Comparison of ENCODE assay signal across 21 cellular contexts in genomic region chr2:108978709-108979111, GRCh38. TPM values are rescaled to one million over a fixed set of nuclear protein-coding genes. Genes with fewer than 3 reads are reported as not detected.
DNase-seq lines count a peak whose midpoint lies in the region; ATAC-seq, FAIRE-seq and TF ChIP-seq lines count a peak whose summit lies in the region.
"Had no signal": no experiment of that assay in that cellular context is flagged by ENCODE, and none has a peak within 500 bp of the region (broad histone marks: within the 10 kb centered on the region; RNA-seq: fewer than 3 reads in every experiment).

No MANE protein-coding gene starts in this region.

- no peak overlapping the region for H3K4me3 ChIP-seq in endothelial cell of umbilical vein (replicated peaks in 1 of 3; ENCODE audit: insufficient read depth in 1 of 3, low read depth in 1 of 3, low read length in 3 of 3)
- no peak overlapping the region for H3K4me3 ChIP-seq in naive thymus-derived CD4-positive, alpha-beta T cell (ENCODE audit: low read length)
- no peak overlapping the region for H3K4me3 ChIP-seq in mammary epithelial cell (replicated peaks in 1 of 3; ENCODE audit: insufficient read depth in 1 of 3, low read depth in 2 of 3, low read length in 3 of 3)
- H3K4me3 ChIP-seq: esophagus squamous epithelium, sigmoid colon, uterus had no signal

- H3K36me3 ChIP-seq in endothelial cell of umbilical vein (ENCODE audit: control insufficient read depth in 2 of 2, extremely low read depth in 1 of 2, insufficient read depth in 2 of 2, low read length in 2 of 2) (no peaks in the 10 kb centered on the region), mammary epithelial cell (ENCODE audit: insufficient read depth, low read length) (no peaks in the 10 kb centered on the region)
- peaks cover 0 to 20% (median 0%) of the 10 kb centered on the region in 3 experiments for H3K36me3 ChIP-seq in naive thymus-derived CD4-positive, alpha-beta T cell (ENCODE audit: control insufficient read depth in 2 of 3, insufficient read depth in 3 of 3, low read length in 3 of 3)
- H3K36me3 ChIP-seq: esophagus squamous epithelium, sigmoid colon, uterus had no signal

- H3K79me2 ChIP-seq in endothelial cell of umbilical vein (ENCODE audit: control insufficient read depth, insufficient read depth, low read length) = no peaks in the 10 kb centered on the region
- H3K79me2 ChIP-seq in mammary epithelial cell (ENCODE audit: insufficient read depth, low read length) = no peaks in the 10 kb centered on the region

- no peak for ATAC-seq in naive thymus-derived CD4-positive, alpha-beta T cell
- ATAC-seq in GM21786 (IDR thresholded peaks at IDR 0.05; ENCODE audit: unreplicated experiment) = no peak
- ATAC-seq: left ventricle myocardium superior, T-cell, WTC11 had no signal

- no peak overlapping the region for H3K9ac ChIP-seq in endothelial cell of umbilical vein (replicated peaks; ENCODE audit: extremely low read depth, insufficient read depth, low read length)
- no peak overlapping the region for H3K9ac ChIP-seq in mammary epithelial cell (ENCODE audit: insufficient read depth, low read length)

- H3K9me3 Mint-ChIP-seq in naive thymus-derived CD4-positive, alpha-beta T cell = no peaks in the 10 kb centered on the region
- H3K9me3 Mint-ChIP-seq: T-cell, WTC11 had no signal

- FAIRE-seq in endothelial cell of umbilical vein (lab: Jason Lieb, UNC) = no peak

- H3K4me1 ChIP-seq in endothelial cell of umbilical vein (ENCODE audit: control insufficient read depth, extremely low read depth, insufficient read depth, low read length) (no peaks in the 10 kb centered on the region), mammary epithelial cell (ENCODE audit: insufficient read depth, low read length) (no peaks in the 10 kb centered on the region)
- H3K4me1 ChIP-seq in naive thymus-derived CD4-positive, alpha-beta T cell (ENCODE audit: control insufficient read depth in 2 of 2, insufficient read depth in 2 of 2, low read length in 2 of 2) = peaks cover 0 to 45% of the 10 kb centered on the region in 2 donors
- H3K4me1 ChIP-seq: uterus had no signal

- H3K27me3 Mint-ChIP-seq in naive thymus-derived CD4-positive, alpha-beta T cell = no peaks in the 10 kb centered on the region
- H3K27me3 Mint-ChIP-seq: T-cell had no signal

- H3K9me1 ChIP-seq in endothelial cell of umbilical vein (replicated peaks; ENCODE audit: control insufficient read depth, extremely low read depth, insufficient read depth, low read length) = no peaks in the 10 kb centered on the region

- H3K36me3 Mint-ChIP-seq in naive thymus-derived CD4-positive, alpha-beta T cell = peaks cover 0 to 37% (median 15%) of the 10 kb centered on the region in 5 donors
- H3K36me3 Mint-ChIP-seq: WTC11 had no signal

- H2AFZ ChIP-seq in endothelial cell of umbilical vein (ENCODE audit: low read depth, low read length) = no peak overlapping the region
- no peak overlapping the region for H2AFZ ChIP-seq in mammary epithelial cell (ENCODE audit: low read depth, low read length)

- BruUV-seq in endothelial cell of umbilical vein (replicated peaks; lab: Mats Ljungman, UMichigan) (no TSS peak), mammary epithelial cell (replicated peaks; lab: Mats Ljungman, UMichigan) (no TSS peak)

- dilution Hi-C loops in endothelial cell of umbilical vein (cut with MboI; ENCODE audit: extremely low pct_ligation_motif_present, low sequenced_read_pairs) = no loop called here
- dilution Hi-C loops in mammary epithelial cell (cut with HindIII; ENCODE audit: low sequenced_read_pairs) = loop anchor here (5.0 kb wide), 1 partner anchor 96 kb away; no protein-coding TSS in a partner anchor

- H3K9me3 ChIP-seq in endothelial cell of umbilical vein (replicated peaks; ENCODE audit: control insufficient read depth, insufficient read depth, low read length) (no peaks in the 10 kb centered on the region), mammary epithelial cell (replicated peaks; ENCODE audit: insufficient read depth, low read length) (no peaks in the 10 kb centered on the region)
- no peaks in the 10 kb centered on the region for H3K9me3 ChIP-seq in naive thymus-derived CD4-positive, alpha-beta T cell (ENCODE audit: control insufficient read depth in 2 of 3, low read length in 3 of 3)
- H3K9me3 ChIP-seq: esophagus squamous epithelium, sigmoid colon, uterus had no signal

- POLR2A ChIA-PET in endothelial cell of umbilical vein (lab: Charles Lee) = no interaction called here
- POLR2A ChIA-PET in naive thymus-derived CD4-positive, alpha-beta T cell (lab: Charles Lee) = interaction anchor here (0.5 to 1.6 kb wide), 3 partner anchors 8 to 13 kb away, joined by 3 to 5 read pairs (median 4); no protein-coding TSS in a partner anchor

- TF ChIP-seq CTCF in endothelial cell of umbilical vein (IDR thresholded peaks at IDR 0.05; ENCODE audit: extremely low read depth in 1 of 2, insufficient read depth in 1 of 2, low read depth in 1 of 2, low read length in 2 of 2) = no peak
- TF ChIP-seq CTCF in mammary epithelial cell (conservative IDR thresholded peaks at IDR 0.05 in 1 of 2, IDR thresholded peaks at IDR 0.05 in 1 of 2; ENCODE audit: extremely low read depth in 1 of 2, insufficient read depth in 1 of 2, low read depth in 1 of 2, low read length in 2 of 2) = no peak

- H3K27me3 ChIP-seq in endothelial cell of umbilical vein (ENCODE audit: control insufficient read depth in 2 of 2, insufficient read depth in 2 of 2, low read length in 2 of 2) (peaks cover 15 to 21% of the 10 kb centered on the region in 2 experiments), mammary epithelial cell (ENCODE audit: insufficient read depth, low read length) (peaks cover 4% of the 10 kb centered on the region)
- no peaks in the 10 kb centered on the region for H3K27me3 ChIP-seq in naive thymus-derived CD4-positive, alpha-beta T cell (ENCODE audit: control insufficient read depth in 2 of 2, insufficient read depth in 2 of 2, low read length in 2 of 2)
- H3K27me3 ChIP-seq: esophagus squamous epithelium, sigmoid colon, uterus had no signal

- H3K4me1 Mint-ChIP-seq in naive thymus-derived CD4-positive, alpha-beta T cell = peaks cover 13 to 96% (median 80%) of the 10 kb centered on the region in 7 donors

- no peak overlapping the region for H3K4me2 ChIP-seq in endothelial cell of umbilical vein (ENCODE audit: insufficient read depth, low read length)
- H3K4me2 ChIP-seq in mammary epithelial cell (ENCODE audit: insufficient read depth, low read depth, low read length) = no peak overlapping the region

- DNase-seq in Caki2 (ENCODE audit: low read depth) (peak; percentile 36), NCI-H345 treated with DMSO at 0.1 percent for 48 hours (lab: John Stamatoyannopoulos, UW; ENCODE audit: unreplicated experiment) (peak; percentile 35), endothelial cell of umbilical vein (ENCODE audit: low read depth, low spot score) (peak; percentile 13), NCI-H187 treated with DMSO at 0.1 percent for 48 hours (lab: John Stamatoyannopoulos, UW) (no peak), mammary epithelial cell (no peak)
- no peak for DNase-seq in naive thymus-derived CD4-positive, alpha-beta T cell
- no peak for DNase-seq in activated effector memory CD4-positive, alpha-beta T cell treated with Interleukin-2 at 50 U/mL for 16 hours
- DNase-seq: cortex of kidney; DMS79; esophagus squamous epithelium; hypothalamus; left ventricle myocardium superior; NCI-H526; sigmoid colon; stimulated activated CD4-positive, alpha-beta T cell treated with anti-CD3 and anti-CD28 coated beads, Interleukin-4, amount 100 ng/mL, for 4 hours; T-cell; uterus had no signal

- no peak overlapping the region for H3K27ac ChIP-seq in endothelial cell of umbilical vein (ENCODE audit: insufficient read depth, low read depth, low read length)
- H3K27ac ChIP-seq in naive thymus-derived CD4-positive, alpha-beta T cell (ENCODE audit: low read depth, low read length) = no peak overlapping the region
- no peak overlapping the region for H3K27ac ChIP-seq in mammary epithelial cell (ENCODE audit: insufficient read depth, low read depth, low read length)
- H3K27ac ChIP-seq: sigmoid colon, uterus had no signal

- CTCF ChIA-PET in endothelial cell of umbilical vein (lab: Charles Lee) (interaction anchor here (0.7 to 1.6 kb wide), 6 partner anchors 10 to 531 kb away, joined by 3 to 6 read pairs (median 4); no protein-coding TSS in a partner anchor), mammary epithelial cell (lab: Charles Lee; ENCODE audit: low non-redundant PET) (no interaction called here)
- CTCF ChIA-PET in naive thymus-derived CD4-positive, alpha-beta T cell (lab: Charles Lee) = interaction anchor here (0.6 to 2.5 kb wide), 2 partner anchors 10 to 22 kb away, joined by 3 to 7 read pairs; no protein-coding TSS in a partner anchor

- H3K4me3 Mint-ChIP-seq in naive thymus-derived CD4-positive, alpha-beta T cell = peak overlapping the region in 1 of 10 donors; percentile 39
- H3K4me3 Mint-ChIP-seq: T-cell, WTC11 had no signal

- no peak for TF ChIP-seq POLR2A in endothelial cell of umbilical vein (IDR thresholded peaks at IDR 0.05; ENCODE audit: low read depth, low read length)

- no peaks in the 10 kb centered on the region for H4K20me1 ChIP-seq in endothelial cell of umbilical vein (replicated peaks; ENCODE audit: control insufficient read depth, extremely low read depth, insufficient read depth, low read length)
- H4K20me1 ChIP-seq in mammary epithelial cell (ENCODE audit: insufficient read depth, low read length) = no peaks in the 10 kb centered on the region

- intact Hi-C loops in endothelial cell of umbilical vein (cut with micrococcal nuclease) = no loop called here
- intact Hi-C loops in naive thymus-derived CD4-positive, alpha-beta T cell (cut with micrococcal nuclease) = no loop called here
- intact Hi-C loops in mammary epithelial cell (cut with micrococcal nuclease) = no loop called here

- in situ Hi-C loops in Caki2 (cut with HindIII; ENCODE audit: low pct_unique_long_range_greater_than_20kb, low sequenced_read_pairs) = no loop called here
- in situ Hi-C loops in mammary epithelial cell (cut with MboI; ENCODE audit: low sequenced_read_pairs in 2 of 2) = no loop called here

- peak overlapping the region in 6 of 9 donors; percentile 15 to 73 (median 55) for H3K27ac Mint-ChIP-seq in naive thymus-derived CD4-positive, alpha-beta T cell
- H3K27ac Mint-ChIP-seq: WTC11 had no signal

- 28% methylated on average over 7 of the region's 7 CpGs for WGBS in mammary epithelial cell (ENCODE audit: low coverage, missing lambda C conversion rate)

RNA-seq across cellular contexts. Expression of gene EDAR, which starts 10.3 kb away (rescaled TPM):
- total RNA-seq in Caki2 (2014; rRNA removed; shearing (Covaris generic); ENCODE audit: low replicate concordance) = not detected in 2 replicates
- total RNA-seq in endothelial cell of umbilical vein = not detected in 2 replicates
- polyA plus RNA-seq in endothelial cell of umbilical vein = not detected in 2 replicates
- polyA plus RNA-seq in endothelial cell of umbilical vein (2011; cell fraction: cytosol; rRNA removed) = not detected in 2 replicates
- polyA plus RNA-seq in endothelial cell of umbilical vein (2011; cell fraction: nucleus; rRNA removed) = not detected in 2 replicates
- polyA plus RNA-seq in endothelial cell of umbilical vein (2012) = not detected in 2 replicates
- polyA minus RNA-seq in endothelial cell of umbilical vein = not detected in 2 replicates
- not detected for polyA minus RNA-seq in endothelial cell of umbilical vein (2011; cell fraction: cytosol; rRNA and poly(A)+ RNA removed)
- polyA minus RNA-seq in endothelial cell of umbilical vein (2011; cell fraction: nucleus; rRNA and poly(A)+ RNA removed) = not detected in 2 replicates
- total RNA-seq in naive thymus-derived CD4-positive, alpha-beta T cell = 10 to 100 TPM in 4 of 5 experiments, under 1 TPM in 1; 0.17 to 26.8 (median 21.6) TPM
- 10 to 100 TPM; 11.9 to 24.3 TPM for polyA plus RNA-seq in naive thymus-derived CD4-positive, alpha-beta T cell
- 1 to 10 TPM in 1 of 2 donors, under 1 TPM in 1; 0.38 to 2.2 TPM for total RNA-seq in mammary epithelial cell
- 0.11 TPM for polyA plus RNA-seq in mammary epithelial cell
- not detected for polyA minus RNA-seq in mammary epithelial cell
- total RNA-seq: H4, left ventricle myocardium superior, sigmoid colon, WTC11 had no signal
- polyA plus RNA-seq: neural cell had no signal

Comparison
In these comparisons a context has a peak if more than half of its experiments do, and no peak if none do; other contexts are left out.
1. DNase-seq: peak in Caki2 (single experiment), NCI-H345 treated with DMSO at 0.1 percent for 48 hours (single experiment) and endothelial cell of umbilical vein (single experiment); none in naive thymus-derived CD4-positive, alpha-beta T cell (0 of 9), NCI-H187 treated with DMSO at 0.1 percent for 48 hours (single experiment), mammary epithelial cell (single experiment) and activated effector memory CD4-positive, alpha-beta T cell treated with Interleukin-2 at 50 U/mL for 16 hours (single experiment).